16 cellular contexts compared by ENCODE assay signal in the genomic region with DNA sequence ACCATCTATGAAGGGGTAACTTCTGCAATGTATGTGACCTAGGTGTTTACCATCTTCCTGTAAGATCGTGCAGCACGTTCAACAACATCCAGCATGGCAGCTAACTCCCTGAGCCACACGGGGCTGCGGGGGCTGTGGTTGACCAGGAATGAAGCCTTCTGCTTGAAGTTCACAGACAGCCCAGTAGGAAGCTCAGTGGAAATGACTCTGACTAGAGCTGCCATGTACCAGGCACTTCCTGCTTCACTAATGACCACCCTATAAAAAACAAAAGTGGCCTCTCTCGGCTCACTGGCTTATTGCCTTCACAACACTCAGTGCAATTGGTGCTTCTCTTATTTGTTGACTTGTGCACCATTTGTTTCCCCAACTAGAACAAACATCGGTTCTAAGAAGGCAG.
"Had no signal": no experiment of that assay in that cellular context is flagged by ENCODE, and none has a peak within 500 bp of the region (broad histone marks: within the 10 kb centered on the region; RNA-seq: fewer than 3 reads in every experiment).

No MANE protein-coding gene starts in this region.

- FAIRE-seq: astrocyte, kidney had no signal

- H3K27ac Mint-ChIP-seq: activated naive CD4-positive, alpha-beta T cell treated with anti-CD3 and anti-CD28 coated beads, Interleukin-2, amount 10 ng/mL, durations not matched to agents 7 days and 5 days; stimulated activated naive CD8-positive, alpha-beta T cell treated with anti-CD3 and anti-CD28 coated beads, Interleukin-15, amount 100 ng/mL, for 72 hours; type B pancreatic cell had no signal

- H3K4me3 ChIP-seq: hepatocyte, left ventricle myocardium inferior, sigmoid colon had no signal

- H3K36me3 ChIP-seq: left ventricle myocardium inferior, neutrophil, sigmoid colon had no signal

- H3K9me3 Mint-ChIP-seq: activated naive CD4-positive, alpha-beta T cell treated with anti-CD3 and anti-CD28 coated beads, Interleukin-2, amount 10 ng/mL, durations not matched to agents 7 days and 5 days; naive B cell; stimulated activated naive CD8-positive, alpha-beta T cell treated with anti-CD3 and anti-CD28 coated beads, Interleukin-15, amount 100 ng/mL, for 72 hours; type B pancreatic cell had no signal

- H2AFZ ChIP-seq: hepatocyte, parathyroid adenoma had no signal

- H3K4me2 ChIP-seq: hepatocyte had no signal

- H3K27ac ChIP-seq: hepatocyte, left ventricle myocardium inferior, neutrophil, parathyroid adenoma, sigmoid colon, VCaP had no signal

- H3K27me3 Mint-ChIP-seq: activated naive CD4-positive, alpha-beta T cell treated with anti-CD3 and anti-CD28 coated beads, Interleukin-2, amount 10 ng/mL, durations not matched to agents 7 days and 5 days; naive B cell; stimulated activated naive CD8-positive, alpha-beta T cell treated with anti-CD3 and anti-CD28 coated beads, Interleukin-15, amount 100 ng/mL, for 72 hours; type B pancreatic cell had no signal

- H3K27me3 ChIP-seq: hepatocyte, neutrophil, sigmoid colon had no signal

- H3K9ac ChIP-seq: parathyroid adenoma had no signal

- H3K36me3 Mint-ChIP-seq: type B pancreatic cell had no signal

- H3K4me3 Mint-ChIP-seq: activated naive CD4-positive, alpha-beta T cell treated with anti-CD3 and anti-CD28 coated beads, Interleukin-2, amount 10 ng/mL, durations not matched to agents 7 days and 5 days; stimulated activated naive CD8-positive, alpha-beta T cell treated with anti-CD3 and anti-CD28 coated beads, Interleukin-15, amount 100 ng/mL, for 72 hours; type B pancreatic cell had no signal

- H3K79me2 ChIP-seq: hepatocyte, parathyroid adenoma had no signal

- ATAC-seq: stimulated activated naive CD8-positive, alpha-beta T cell treated with anti-CD3 and anti-CD28 coated beads, Interleukin-15, amount 100 ng/mL, for 72 hours had no signal

- DNase-seq: activated CD4-positive, alpha-beta T cell treated with anti-CD3 and anti-CD28 coated beads for 1 hour; activated CD4-positive, alpha-beta T cell treated with anti-CD3 and anti-CD28 coated beads, Interleukin-2, amount 50 U/mL, for 4 hours; activated naive CD4-positive, alpha-beta T cell treated with anti-CD3 and anti-CD28 coated beads, Interleukin-2, amount 10 ng/mL, durations not matched to agents 7 days and 5 days; erythroblast; kidney; left ventricle myocardium inferior; naive B cell; sigmoid colon; stimulated activated CD4-positive, alpha-beta T cell treated with anti-CD3 and anti-CD28 coated beads, Interleukin-1b, Interleukin-23, amount 100 ng/mL, for 48 hours; stimulated activated naive CD8-positive, alpha-beta T cell treated with anti-CD3 and anti-CD28 coated beads, Interleukin-15, amount 100 ng/mL, for 72 hours had no signal

- H3K9me3 ChIP-seq: left ventricle myocardium inferior, neutrophil, sigmoid colon had no signal
